Comparison of ENCODE assay signal across 15 cellular contexts in genomic region chr5:10503321-10503720, GRCh38.
DNase-seq lines count a peak whose midpoint lies in the region; ATAC-seq and TF ChIP-seq lines count a peak whose summit lies in the region.
"Had no signal": no experiment of that assay in that cellular context is flagged by ENCODE, and none has a peak within 500 bp of the region (broad histone marks: within the 10 kb centered on the region; RNA-seq: fewer than 3 reads in every experiment).

No MANE protein-coding gene starts in this region.

- no peak for DNase-seq in IMR-90
- DNase-seq in dermis microvascular lymphatic vessel endothelial cell (ENCODE audit: low read depth in 2 of 2) = peak; percentile 42 to 61
- DNase-seq in right atrium auricular region (ENCODE audit: low spot score) = no peak
- no peak for DNase-seq in mammary epithelial cell
- DNase-seq: ACHN, C1 segment of cervical spinal cord, H9, NCI-H1092 treated with DMSO at 0.1 percent for 48 hours, NCI-H146, NCI-H2171 treated with DMSO at 0.1 percent for 48 hours, NCI-H748 treated with DMSO at 0.1 percent for 48 hours had no signal

- peaks cover 7% of the 10 kb centered on the region for H3K9me1 ChIP-seq in IMR-90 (ENCODE audit: insufficient read depth, low read length)

- no peaks in the 10 kb centered on the region for H3K79me1 ChIP-seq in IMR-90 (ENCODE audit: low read depth in 1 of 2, low read length in 2 of 2)

- no peaks in the 10 kb centered on the region for H3K27me3 ChIP-seq in IMR-90 (ENCODE audit: control insufficient read depth, insufficient read depth, low read length)
- no peaks in the 10 kb centered on the region for H3K27me3 ChIP-seq in right atrium auricular region
- H3K27me3 ChIP-seq in mammary epithelial cell (ENCODE audit: insufficient read depth, low read length) = no peaks in the 10 kb centered on the region

- H3K9ac ChIP-seq in IMR-90 (ENCODE audit: low read depth, low read length) (no peak overlapping the region), mammary epithelial cell (ENCODE audit: insufficient read depth, low read length) (no peak overlapping the region)

- H3K9me3 Mint-ChIP-seq in stimulated activated memory B cell treated with anti-CD40 and anti-IgM and Interleukin-4, amounts not matched to agents 10 μg/mL and 1 μg/mL and 100 μg/mL, for 72 hours = no peaks in the 10 kb centered on the region
- H3K9me3 Mint-ChIP-seq: H9 had no signal

- H4K8ac ChIP-seq in IMR-90 (ENCODE audit: low read depth in 2 of 2, low read length in 2 of 2) = no peak overlapping the region

- H3K4ac ChIP-seq in IMR-90 (ENCODE audit: low read depth, low read length) = no peak overlapping the region

- intact Hi-C loops in IMR-90 (cut with micrococcal nuclease) = no loop called here
- intact Hi-C loops in mammary epithelial cell (cut with micrococcal nuclease) = no loop called here

- no peak overlapping the region for H4K5ac ChIP-seq in IMR-90 (ENCODE audit: low read depth, low read length)

- H3K56ac ChIP-seq in IMR-90 (ENCODE audit: extremely low read depth, insufficient read depth, low read length) = no peak overlapping the region

- H3K4me3 ChIP-seq in IMR-90 (ENCODE audit: insufficient read depth, low read depth, low read length) (no peak overlapping the region), right atrium auricular region (no peak overlapping the region), mammary epithelial cell (replicated peaks in 1 of 3; ENCODE audit: insufficient read depth in 1 of 3, low read depth in 2 of 3, low read length in 3 of 3) (no peak overlapping the region)

- no peak for ATAC-seq in IMR-90 (ENCODE audit: low read depth)
- ATAC-seq in stimulated activated memory B cell treated with anti-CD40 and anti-IgM and Interleukin-4, amounts not matched to agents 10 μg/mL and 1 μg/mL and 100 μg/mL, for 72 hours = no peak
- no peak for ATAC-seq in GM19452 (IDR thresholded peaks at IDR 0.05; ENCODE audit: unreplicated experiment)
- no peak for ATAC-seq in HG03442 (IDR thresholded peaks at IDR 0.05; ENCODE audit: unreplicated experiment)

- 0 out of 2 replicates have a peak overlapping the region, but pooled peaks have one; percentile 33 for H4K91ac ChIP-seq in IMR-90 (ENCODE audit: insufficient read depth, low read depth, low read length)

- POLR2A ChIA-PET in IMR-90 (lab: Charles Lee; ENCODE audit: unreplicated experiment) = no interaction called here

- H3K9me3 ChIP-seq in IMR-90 (ENCODE audit: control insufficient read depth, insufficient read depth, low read length) (no peaks in the 10 kb centered on the region), right atrium auricular region (no peaks in the 10 kb centered on the region), mammary epithelial cell (replicated peaks; ENCODE audit: insufficient read depth, low read length) (no peaks in the 10 kb centered on the region)

- H2AK5ac ChIP-seq in IMR-90 (ENCODE audit: low read depth, low read length) = peak overlapping the region; percentile 29; the same call in 1 of the 2 replicates

- H3K27me3 Mint-ChIP-seq in stimulated activated memory B cell treated with anti-CD40 and anti-IgM and Interleukin-4, amounts not matched to agents 10 μg/mL and 1 μg/mL and 100 μg/mL, for 72 hours = no peaks in the 10 kb centered on the region

- no peak overlapping the region for H3K27ac ChIP-seq in IMR-90 (ENCODE audit: insufficient read depth, low read length)
- peak overlapping the region; percentile 38 to 40 for H3K27ac ChIP-seq in right atrium auricular region
- no peak overlapping the region for H3K27ac ChIP-seq in mammary epithelial cell (ENCODE audit: insufficient read depth, low read depth, low read length)
- H3K27ac ChIP-seq: RWPE1 had no signal

- dilution Hi-C loops in IMR-90 (cut with HindIII; ENCODE audit: low sequenced_read_pairs, unreplicated experiment) = no loop called here
- dilution Hi-C loops in mammary epithelial cell (cut with HindIII; ENCODE audit: low sequenced_read_pairs) = no loop called here

- H3K36me3 Mint-ChIP-seq in stimulated activated memory B cell treated with anti-CD40 and anti-IgM and Interleukin-4, amounts not matched to agents 10 μg/mL and 1 μg/mL and 100 μg/mL, for 72 hours = no peaks in the 10 kb centered on the region

- H2BK5ac ChIP-seq in IMR-90 (ENCODE audit: low read depth, low read length, poor library complexity, severe bottlenecking) = no peak overlapping the region

- in situ Hi-C loops in IMR-90 (cut with MboI; ENCODE audit: low sequenced_read_pairs) = no loop called here
- in situ Hi-C loops in mammary epithelial cell (cut with MboI; ENCODE audit: low sequenced_read_pairs in 2 of 2) = no loop called here

- peak overlapping the region; percentile 57 for H3K27ac Mint-ChIP-seq in stimulated activated memory B cell treated with anti-CD40 and anti-IgM and Interleukin-4, amounts not matched to agents 10 μg/mL and 1 μg/mL and 100 μg/mL, for 72 hours

- no peaks in the 10 kb centered on the region for H3K79me2 ChIP-seq in mammary epithelial cell (ENCODE audit: insufficient read depth, low read length)

- no peak overlapping the region for H3K4me3 Mint-ChIP-seq in stimulated activated memory B cell treated with anti-CD40 and anti-IgM and Interleukin-4, amounts not matched to agents 10 μg/mL and 1 μg/mL and 100 μg/mL, for 72 hours
- H3K4me3 Mint-ChIP-seq: H9 had no signal

- no peak for TF ChIP-seq RAD21 in IMR-90 (IDR thresholded peaks at IDR 0.05; ENCODE audit: low read length)

- BruUV-seq in IMR-90 (replicated peaks; lab: Mats Ljungman, UMichigan) (no TSS peak), mammary epithelial cell (replicated peaks; lab: Mats Ljungman, UMichigan) (no TSS peak)

- CTCF ChIA-PET in IMR-90 (lab: Yijun Ruan, JAX) = no interaction called here
- CTCF ChIA-PET in mammary epithelial cell (lab: Charles Lee; ENCODE audit: low non-redundant PET) = no interaction called here

- no peak for TF ChIP-seq POLR2A in IMR-90 (IDR thresholded peaks at IDR 0.05; ENCODE audit: low read depth, low read length)

- 80% methylated on average over 2 of the region's 7 CpGs; no CpG with 5 or more reads in 1 of the 2 experiments for WGBS in IMR-90 (ENCODE audit: extremely low coverage in 2 of 2, insufficient read length in 1 of 2), 2 experiments
- WGBS in mammary epithelial cell (ENCODE audit: low coverage, missing lambda C conversion rate) = 69% methylated on average over 7 of the region's 7 CpGs

- TF ChIP-seq CTCF in IMR-90 (conservative IDR thresholded peaks at IDR 0.05; ENCODE audit: low read depth, low read length) (no peak), right atrium auricular region (IDR thresholded peaks at IDR 0.05) (no peak), mammary epithelial cell (conservative IDR thresholded peaks at IDR 0.05 in 1 of 2, IDR thresholded peaks at IDR 0.05 in 1 of 2; ENCODE audit: extremely low read depth in 1 of 2, insufficient read depth in 1 of 2, low read depth in 1 of 2, low read length in 2 of 2) (no peak)

- H3K23ac ChIP-seq in IMR-90 (ENCODE audit: low read depth, low read length) = no peak overlapping the region

- H3K18ac ChIP-seq in IMR-90 (ENCODE audit: low read depth, low read length) = no peak overlapping the region

- no peak overlapping the region for H2AK9ac ChIP-seq in IMR-90 (replicated peaks; ENCODE audit: low read depth, low read length, poor library complexity)

- no peak overlapping the region for H2BK15ac ChIP-seq in IMR-90 (ENCODE audit: low read depth, low read length)

- H3K4me1 ChIP-seq in IMR-90 (ENCODE audit: control insufficient read depth, insufficient read depth, low read length) (peaks cover 8% of the 10 kb centered on the region), right atrium auricular region (peaks cover 0 to 10% of the 10 kb centered on the region in 2 donors), mammary epithelial cell (ENCODE audit: insufficient read depth, low read length) (no peaks in the 10 kb centered on the region)

- H3K36me3 ChIP-seq in IMR-90 (ENCODE audit: control insufficient read depth, insufficient read depth, low read length) (no peaks in the 10 kb centered on the region), right atrium auricular region (no peaks in the 10 kb centered on the region), mammary epithelial cell (ENCODE audit: insufficient read depth, low read length) (no peaks in the 10 kb centered on the region)

- H2BK20ac ChIP-seq in IMR-90 (ENCODE audit: low read depth, low read length) = no peak overlapping the region

- H3K4me2 ChIP-seq in IMR-90 (ENCODE audit: low read depth, low read length) (no peak overlapping the region), mammary epithelial cell (ENCODE audit: insufficient read depth, low read depth, low read length) (no peak overlapping the region)

- no peak overlapping the region for H2BK120ac ChIP-seq in IMR-90 (ENCODE audit: low read depth, low read length)

- peaks cover 21% of the 10 kb centered on the region for H3K4me1 Mint-ChIP-seq in stimulated activated memory B cell treated with anti-CD40 and anti-IgM and Interleukin-4, amounts not matched to agents 10 μg/mL and 1 μg/mL and 100 μg/mL, for 72 hours

- H4K20me1 ChIP-seq in IMR-90 (ENCODE audit: insufficient read depth, low read length) (no peaks in the 10 kb centered on the region), mammary epithelial cell (ENCODE audit: insufficient read depth, low read length) (no peaks in the 10 kb centered on the region)

- no peak overlapping the region for H3K14ac ChIP-seq in IMR-90 (replicated peaks; ENCODE audit: low read depth, low read length)

- H2AFZ ChIP-seq in IMR-90 (replicated peaks; ENCODE audit: low read length, poor library complexity) (no peak overlapping the region), mammary epithelial cell (ENCODE audit: low read depth, low read length) (no peak overlapping the region)

TF ChIP-seq in IMR-90, 13 proteins besides CTCF, POLR2A, EP300 and RAD21 (continues in another document):
- no peak for TF ChIP-seq MXI1 (IDR thresholded peaks at IDR 0.05; ENCODE audit: borderline replicate concordance, low read depth, low read length)
- no peak for TF ChIP-seq CHD1 (IDR thresholded peaks at IDR 0.05; ENCODE audit: low read depth, low read length)
- no peak for TF ChIP-seq NFE2L2 (IDR thresholded peaks at IDR 0.05; ENCODE audit: low read depth, low read length)
- no peak for TF ChIP-seq RCOR1 (IDR thresholded peaks at IDR 0.05; ENCODE audit: insufficient replicate concordance, low read length)
- TF ChIP-seq RFX5 (IDR thresholded peaks at IDR 0.05; ENCODE audit: low read depth, low read length) = no peak
- no peak for TF ChIP-seq CEBPB (IDR thresholded peaks at IDR 0.05; ENCODE audit: low read depth, low read length)
- TF ChIP-seq BHLHE40 (IDR thresholded peaks at IDR 0.05; ENCODE audit: low read depth, low read length) = no peak
- TF ChIP-seq FOS (IDR thresholded peaks at IDR 0.05; ENCODE audit: low read depth, low read length) = no peak
- no peak for TF ChIP-seq SMC3 (IDR thresholded peaks at IDR 0.05; ENCODE audit: low read depth, low read length)

Comparison
In these comparisons a context has a peak if more than half of its experiments do, and no peak if none do; other contexts are left out.
1. DNase-seq: peak in dermis microvascular lymphatic vessel endothelial cell (2 of 2); none in IMR-90 (single experiment), right atrium auricular region (single experiment) and mammary epithelial cell (single experiment).
2. H3K27ac ChIP-seq: peak in right atrium auricular region (2 of 2); none in IMR-90 (single experiment) and mammary epithelial cell (single experiment).